11 cellular contexts compared by ENCODE assay signal in the genomic region with DNA sequence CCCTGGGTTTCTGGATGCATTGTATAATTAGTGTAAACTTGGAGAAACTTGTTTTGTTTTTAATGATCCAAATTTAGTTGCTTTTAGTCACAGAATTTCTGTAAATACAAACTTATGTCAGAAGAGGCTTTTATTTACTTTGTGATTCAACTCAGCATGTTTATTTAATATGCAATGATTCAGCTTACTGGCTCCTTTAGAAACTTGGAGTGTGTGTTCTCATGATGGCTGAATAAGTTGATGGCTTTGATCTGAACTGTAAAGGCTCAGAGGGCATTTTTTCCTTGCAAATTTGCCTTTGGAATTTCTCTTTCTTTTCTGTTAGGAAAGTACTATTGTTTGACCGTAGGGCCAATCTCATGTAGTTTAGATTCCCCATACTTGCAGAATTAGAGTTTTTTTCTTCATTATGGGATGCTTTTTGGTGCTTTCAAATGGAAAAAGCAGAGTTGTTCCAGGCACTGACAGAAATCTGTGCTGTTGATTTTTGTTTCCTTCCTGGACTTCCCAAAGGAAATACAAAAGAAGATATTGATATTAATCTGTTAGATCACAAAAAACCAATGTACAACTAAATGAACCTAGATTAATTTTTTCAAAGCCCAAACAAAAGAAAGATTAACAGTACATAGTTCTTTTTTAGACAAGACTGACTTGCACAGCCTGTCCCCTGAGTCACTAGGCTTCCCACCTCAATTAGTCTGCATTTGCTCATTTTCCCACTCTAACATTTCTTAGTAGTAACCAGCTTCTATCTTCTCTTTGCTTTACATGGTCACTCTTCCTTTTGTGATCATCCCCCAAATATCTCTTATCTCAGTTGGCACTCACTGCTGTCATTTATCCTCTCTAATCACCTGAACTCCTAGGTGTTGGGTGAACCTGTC.
DNase-seq lines count a peak whose midpoint lies in the region; ATAC-seq and TF ChIP-seq lines count a peak whose summit lies in the region.
"Had no signal": no experiment of that assay in that cellular context is flagged by ENCODE, and none has a peak within 500 bp of the region (broad histone marks: within the 10 kb centered on the region; RNA-seq: fewer than 3 reads in every experiment).

No MANE protein-coding gene starts in this region.

- H3K4me3 Mint-ChIP-seq in progenitor cell of endocrine pancreas (ENCODE audit: low read depth) = no peak overlapping the region

- no peaks in the 10 kb centered on the region for H3K36me3 ChIP-seq in brain microvascular endothelial cell (replicated peaks)
- H3K36me3 ChIP-seq in upper lobe of right lung = no peaks in the 10 kb centered on the region

- peak; percentile 64 for DNase-seq in SIG-M5 treated with dmso at 0.1 percent for 504 hours (lab: John Stamatoyannopoulos, UW; ENCODE audit: unreplicated experiment)
- DNase-seq in SIG-M5 (lab: John Stamatoyannopoulos, UW) = no peak
- DNase-seq in brain microvascular endothelial cell = peak; percentile 45
- peak; percentile 43 for DNase-seq in kidney glomerular epithelial cell (lab: John Stamatoyannopoulos, UW)
- DNase-seq in upper lobe of right lung = no peak
- no peak for DNase-seq in GF-D8 (lab: John Stamatoyannopoulos, UW)
- no peak for DNase-seq in NCI-H1092 (lab: John Stamatoyannopoulos, UW)
- no peak for DNase-seq in progenitor cell of endocrine pancreas (ENCODE audit: low spot score, unreplicated experiment)
- DNase-seq: AML-193, Karpas-422, NCI-H526 had no signal

- H3K27me3 Mint-ChIP-seq in progenitor cell of endocrine pancreas = peaks cover 15% of the 10 kb centered on the region

- intact Hi-C loops in upper lobe of right lung (cut with DNase I) = no loop called here

- H3K4me3 ChIP-seq in brain microvascular endothelial cell (ENCODE audit: low read depth, low read length) = no peak overlapping the region
- no peak overlapping the region for H3K4me3 ChIP-seq in upper lobe of right lung

- no peaks in the 10 kb centered on the region for H3K9me3 Mint-ChIP-seq in progenitor cell of endocrine pancreas (ENCODE audit: low read depth)

- no peak overlapping the region for H3K27ac Mint-ChIP-seq in progenitor cell of endocrine pancreas

- no peaks in the 10 kb centered on the region for H3K27me3 ChIP-seq in brain microvascular endothelial cell (replicated peaks)
- H3K27me3 ChIP-seq in upper lobe of right lung = no peaks in the 10 kb centered on the region

- in situ Hi-C loops in brain microvascular endothelial cell (cut with HindIII; ENCODE audit: low pct_ligation_motif_present, low sequenced_read_pairs) = loop anchor here (25.0 kb wide), 1 partner anchor 684 kb away; no protein-coding TSS in a partner anchor

- peak; percentile 57 for ATAC-seq in upper lobe of right lung

- H3K9me3 ChIP-seq in upper lobe of right lung = no peaks in the 10 kb centered on the region

- H3K36me3 Mint-ChIP-seq in progenitor cell of endocrine pancreas (ENCODE audit: insufficient read depth) = no peaks in the 10 kb centered on the region

- no peak for TF ChIP-seq CTCF in brain microvascular endothelial cell (IDR thresholded peaks at IDR 0.05; ENCODE audit: low read depth, low read length, missing control alignments)
- TF ChIP-seq CTCF in upper lobe of right lung (IDR thresholded peaks at IDR 0.05) = no peak
- no peak for TF ChIP-seq CTCF in progenitor cell of endocrine pancreas (IDR thresholded peaks at IDR 0.05; ENCODE audit: unreplicated experiment)

- peaks cover 30% of the 10 kb centered on the region for H3K4me1 ChIP-seq in upper lobe of right lung

- H3K4me1 Mint-ChIP-seq in progenitor cell of endocrine pancreas (ENCODE audit: low read depth) = peaks cover 13% of the 10 kb centered on the region

- H3K27ac ChIP-seq in brain microvascular endothelial cell = peak overlapping the region; percentile 81
- H3K27ac ChIP-seq in upper lobe of right lung = no peak overlapping the region

Comparison
In these comparisons a context has a peak if more than half of its experiments do, and no peak if none do; other contexts are left out.
1. DNase-seq: peak in SIG-M5 treated with dmso at 0.1 percent for 504 hours (single experiment), brain microvascular endothelial cell (single experiment) and kidney glomerular epithelial cell (single experiment); none in SIG-M5 (single experiment), upper lobe of right lung (single experiment), GF-D8 (single experiment), NCI-H1092 (single experiment) and progenitor cell of endocrine pancreas (single experiment).